12 cellular contexts compared by ENCODE assay signal in the genomic region with DNA sequence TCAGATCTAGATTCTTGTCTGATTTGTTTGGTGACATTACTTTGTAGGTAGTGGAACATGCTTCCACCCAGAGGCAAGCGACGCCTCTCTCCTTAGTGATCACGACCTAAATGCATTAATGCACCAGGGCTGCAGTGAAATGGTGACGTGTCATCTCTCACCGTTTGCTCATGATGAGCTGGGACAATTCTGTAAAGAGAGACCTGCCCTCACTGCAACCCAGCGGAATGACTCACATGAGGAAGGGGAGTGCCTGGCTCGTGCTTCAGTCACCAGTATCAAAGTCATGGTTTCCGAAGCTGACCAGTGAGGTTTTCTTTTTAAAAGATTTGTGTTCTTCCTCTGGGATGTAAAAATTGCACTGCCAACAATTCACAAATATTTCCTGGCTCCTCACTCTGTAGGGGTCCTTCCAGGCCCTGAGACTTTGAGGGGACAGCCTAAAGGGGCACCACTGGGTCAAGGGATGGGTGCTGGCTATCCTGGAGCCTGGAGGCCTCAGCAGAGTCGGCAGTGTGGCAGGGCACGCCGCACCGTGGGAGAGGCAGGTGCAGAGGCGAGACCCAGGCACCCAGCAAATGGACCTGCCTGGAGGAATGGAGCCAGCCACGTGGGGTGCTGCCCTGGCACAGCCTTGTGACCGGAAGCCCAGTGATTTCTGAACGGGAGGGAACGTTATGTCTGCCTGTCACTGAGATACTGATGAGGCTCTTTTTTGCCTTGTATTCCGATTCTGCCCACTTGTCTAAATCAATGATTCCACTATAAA. TPM values are rescaled to one million over a fixed set of nuclear protein-coding genes. Genes with fewer than 3 reads are reported as not detected.
DNase-seq lines count a peak whose midpoint lies in the region; ATAC-seq and TF ChIP-seq lines count a peak whose summit lies in the region.
"Had no signal": no experiment of that assay in that cellular context is flagged by ENCODE, and none has a peak within 500 bp of the region (broad histone marks: within the 10 kb centered on the region; RNA-seq: fewer than 3 reads in every experiment).

No MANE protein-coding gene starts in this region.

- no peaks in the 10 kb centered on the region for H3K27me3 ChIP-seq in BLaER1
- H3K27me3 ChIP-seq in H7 (ENCODE audit: control insufficient read depth, insufficient read depth, low read length), result no peaks in the 10 kb centered on the region
- H3K27me3 ChIP-seq: SJCRH30, upper lobe of left lung had no signal

- peak overlapping the region; percentile 52; the same call in 1 of the 2 replicates for H3K9ac ChIP-seq in BLaER1

- no peaks in the 10 kb centered on the region for H3K9me3 Mint-ChIP-seq in activated T-cell treated with anti-CD3 and anti-CD28 coated beads, Interleukin-2, amount 50 U/mL, for 72 hours
- H3K9me3 Mint-ChIP-seq in mesothelial cell of epicardium, result no peaks in the 10 kb centered on the region

- DNase-seq in HK-2 (ENCODE audit: unreplicated experiment), result peak; percentile 62
- peak in 1 of 2 donors; percentile 25 for DNase-seq in activated T-cell treated with anti-CD3 and anti-CD28 coated beads, Interleukin-2, amount 50 U/mL, for 72 hours
- peak; percentile 67 for DNase-seq in islet precursor cell
- DNase-seq in H7, result no peak
- no peak for DNase-seq in cortex of kidney (lab: John Stamatoyannopoulos, UW)
- DNase-seq in T-helper 9 cell, result no peak
- DNase-seq in mesothelial cell of epicardium (ENCODE audit: low spot score in 2 of 2, unreplicated experiment in 2 of 2), result no peak
- DNase-seq: GOT3, SJCRH30 had no signal

- peak overlapping the region in 1 of 2 donors; percentile 48 for H3K4me3 Mint-ChIP-seq in activated T-cell treated with anti-CD3 and anti-CD28 coated beads, Interleukin-2, amount 50 U/mL, for 72 hours
- no peak overlapping the region for H3K4me3 Mint-ChIP-seq in mesothelial cell of epicardium

- peak overlapping the region; percentile 94 for H3K4me2 ChIP-seq in BLaER1

- peak overlapping the region; percentile 78 for H3K27ac Mint-ChIP-seq in activated T-cell treated with anti-CD3 and anti-CD28 coated beads, Interleukin-2, amount 50 U/mL, for 72 hours
- H3K27ac Mint-ChIP-seq in mesothelial cell of epicardium, result no peak overlapping the region

- peak; percentile 55 to 58 for ATAC-seq in activated T-cell treated with anti-CD3 and anti-CD28 coated beads, Interleukin-2, amount 50 U/mL, for 72 hours (replicated peaks in 1 of 2)

- H3K27me3 Mint-ChIP-seq in activated T-cell treated with anti-CD3 and anti-CD28 coated beads, Interleukin-2, amount 50 U/mL, for 72 hours (ENCODE audit: low read depth), result no peaks in the 10 kb centered on the region
- no peaks in the 10 kb centered on the region for H3K27me3 Mint-ChIP-seq in mesothelial cell of epicardium (ENCODE audit: low read depth)

- no peak for TF ChIP-seq CTCF in mesothelial cell of epicardium (IDR thresholded peaks at IDR 0.05; ENCODE audit: unreplicated experiment)

- H4K20me1 ChIP-seq in BLaER1, result peaks cover 74% of the 10 kb centered on the region

- peaks cover 39% of the 10 kb centered on the region for H3K4me1 Mint-ChIP-seq in activated T-cell treated with anti-CD3 and anti-CD28 coated beads, Interleukin-2, amount 50 U/mL, for 72 hours (ENCODE audit: low read depth)
- no peaks in the 10 kb centered on the region for H3K4me1 Mint-ChIP-seq in mesothelial cell of epicardium

- H3K4me1 ChIP-seq in BLaER1, result peaks cover 100% of the 10 kb centered on the region

- no peaks in the 10 kb centered on the region for H3K9me3 ChIP-seq in BLaER1
- H3K9me3 ChIP-seq: SJCRH30, upper lobe of left lung had no signal

- peaks cover 2 to 12% of the 10 kb centered on the region in 2 donors for H3K36me3 Mint-ChIP-seq in activated T-cell treated with anti-CD3 and anti-CD28 coated beads, Interleukin-2, amount 50 U/mL, for 72 hours (ENCODE audit: insufficient read depth in 2 of 2)
- H3K36me3 Mint-ChIP-seq in mesothelial cell of epicardium, result peaks cover 2% of the 10 kb centered on the region

- H3K27ac ChIP-seq in BLaER1, result peak overlapping the region; percentile 63
- H3K27ac ChIP-seq: SJCRH30, upper lobe of left lung had no signal

- peaks cover 33% of the 10 kb centered on the region for H3K36me3 ChIP-seq in BLaER1
- H3K36me3 ChIP-seq in H7 (replicated peaks; ENCODE audit: control insufficient read depth, insufficient read depth, low read length), result peaks cover 1% of the 10 kb centered on the region

- H3K4me3 ChIP-seq in BLaER1 (no peak overlapping the region), H7 (ENCODE audit: insufficient read depth, low read depth, low read length) (no peak overlapping the region)
- H3K4me3 ChIP-seq: SJCRH30, upper lobe of left lung had no signal

RNA-seq across cellular contexts. Expression of a gene that starts 17.3 kb away (rescaled TPM):
- total RNA-seq in activated T-cell treated with anti-CD3 and anti-CD28 coated beads, Interleukin-2, amount 50 U/mL, for 72 hours, result 10 to 100 TPM; 21.5 to 25.1 TPM
- total RNA-seq in H7 (2014; rRNA removed; shearing (Covaris generic)), result 22.6 and 24.6 TPM in 2 replicates
- total RNA-seq in mesothelial cell of epicardium, result 16.8 to 17.0 TPM (median 17.0 TPM) in 3 replicates

RNA-seq across cellular contexts. Expression of a gene that starts 23.4 kb away (rescaled TPM):
- under 1 TPM in 1 of 2 donors, not detected in 1; 0.17 TPM for total RNA-seq in activated T-cell treated with anti-CD3 and anti-CD28 coated beads, Interleukin-2, amount 50 U/mL, for 72 hours
- total RNA-seq in H7 (2014; rRNA removed; shearing (Covaris generic)), result 0.07 TPM in 1 of 2 replicates, not detected in the other
- not detected in 3 replicates for total RNA-seq in mesothelial cell of epicardium
- total RNA-seq: SJCRH30, skeletal muscle tissue had no signal

Comparison
In these comparisons a context has a peak if more than half of its experiments do, and no peak if none do; other contexts are left out.
1. DNase-seq: peak in HK-2 (single experiment) and islet precursor cell (single experiment); none in H7 (single experiment), cortex of kidney (single experiment), T-helper 9 cell (single experiment) and mesothelial cell of epicardium (0 of 2).